Comparison of ENCODE assay signal across 24 cellular contexts in genomic region chr6:158461954-158462353, GRCh38.
"Had no signal": no experiment of that assay in that cellular context is flagged by ENCODE, and none has a peak within 500 bp of the region (broad histone marks: within the 10 kb centered on the region; RNA-seq: fewer than 3 reads in every experiment).

No MANE protein-coding gene starts in this region.

- H3K9me3 Mint-ChIP-seq: activated B cell treated with CpG ODN at 0.5 μM for 24 hours; activated CD4-positive, alpha-beta memory T cell treated with anti-CD3 and anti-CD28 coated beads, Interleukin-2, amount 10 ng/mL, durations not matched to agents 7 days and 5 days; activated CD4-positive, alpha-beta T cell treated with anti-CD3 and anti-CD28 coated beads, Interleukin-2, amount 10 ng/mL, durations not matched to agents 7 days and 5 days; activated naive CD4-positive, alpha-beta T cell treated with anti-CD3 and anti-CD28 coated beads, Interleukin-2, amount 10 ng/mL, durations not matched to agents 7 days and 5 days; activated naive CD8-positive, alpha-beta T cell treated with anti-CD3 and anti-CD28 coated beads for 36 hours; activated T-helper 2 cell treated with anti-CD3 and anti-CD28 coated beads, Interferon-gamma antibody, Interleukin-2, Interleukin-4, amounts not matched to agents 10 μg/mL and 5 μg/mL and 100 μg/mL, durations not matched to agents 14 hours and 24 hours and 36 hours; IgD-negative memory B cell; T-helper 1 cell treated with Interleukin-12 subunit alpha and Interleukin-12 subunit beta and Interleukin-4 antibody, amounts not matched to agents 30 μg/mL and 1 μg/mL, for 36 hours had no signal

- H3K27ac Mint-ChIP-seq: activated B cell treated with CpG ODN at 0.5 μM for 24 hours; activated CD4-positive, alpha-beta memory T cell treated with anti-CD3 and anti-CD28 coated beads, Interleukin-2, amount 10 ng/mL, durations not matched to agents 7 days and 5 days; activated CD4-positive, alpha-beta T cell treated with anti-CD3 and anti-CD28 coated beads, Interleukin-2, amount 10 ng/mL, durations not matched to agents 7 days and 5 days; activated naive CD4-positive, alpha-beta T cell treated with anti-CD3 and anti-CD28 coated beads, Interleukin-2, amount 10 ng/mL, durations not matched to agents 7 days and 5 days; activated naive CD8-positive, alpha-beta T cell treated with anti-CD3 and anti-CD28 coated beads for 36 hours; activated T-helper 2 cell treated with anti-CD3 and anti-CD28 coated beads, Interferon-gamma antibody, Interleukin-2, Interleukin-4, amounts not matched to agents 10 μg/mL and 5 μg/mL and 100 μg/mL, durations not matched to agents 14 hours and 24 hours and 36 hours; IgD-negative memory B cell; T-helper 1 cell treated with Interleukin-12 subunit alpha and Interleukin-12 subunit beta and Interleukin-4 antibody, amounts not matched to agents 30 μg/mL and 1 μg/mL, for 36 hours had no signal

- H3K4me3 Mint-ChIP-seq: activated B cell treated with CpG ODN at 0.5 μM for 24 hours; activated CD4-positive, alpha-beta memory T cell treated with anti-CD3 and anti-CD28 coated beads, Interleukin-2, amount 10 ng/mL, durations not matched to agents 7 days and 5 days; activated CD4-positive, alpha-beta T cell treated with anti-CD3 and anti-CD28 coated beads, Interleukin-2, amount 10 ng/mL, durations not matched to agents 7 days and 5 days; activated naive CD4-positive, alpha-beta T cell treated with anti-CD3 and anti-CD28 coated beads, Interleukin-2, amount 10 ng/mL, durations not matched to agents 7 days and 5 days; activated naive CD8-positive, alpha-beta T cell treated with anti-CD3 and anti-CD28 coated beads for 36 hours; IgD-negative memory B cell; T-helper 1 cell treated with Interleukin-12 subunit alpha and Interleukin-12 subunit beta and Interleukin-4 antibody, amounts not matched to agents 30 μg/mL and 1 μg/mL, for 36 hours had no signal

- FAIRE-seq: RCC 7860 had no signal

- H3K4me1 Mint-ChIP-seq: activated B cell treated with CpG ODN at 0.5 μM for 24 hours, IgD-negative memory B cell had no signal

- H3K9me3 ChIP-seq: adrenal gland, breast epithelium had no signal

- H3K27me3 Mint-ChIP-seq: activated B cell treated with CpG ODN at 0.5 μM for 24 hours; activated CD4-positive, alpha-beta memory T cell treated with anti-CD3 and anti-CD28 coated beads, Interleukin-2, amount 10 ng/mL, durations not matched to agents 7 days and 5 days; activated CD4-positive, alpha-beta T cell treated with anti-CD3 and anti-CD28 coated beads, Interleukin-2, amount 10 ng/mL, durations not matched to agents 7 days and 5 days; activated naive CD4-positive, alpha-beta T cell treated with anti-CD3 and anti-CD28 coated beads, Interleukin-2, amount 10 ng/mL, durations not matched to agents 7 days and 5 days; activated naive CD8-positive, alpha-beta T cell treated with anti-CD3 and anti-CD28 coated beads for 36 hours; IgD-negative memory B cell had no signal

- DNase-seq: activated B cell treated with CpG ODN at 0.5 μM for 24 hours; activated CD4-positive, alpha-beta memory T cell treated with anti-CD3 and anti-CD28 coated beads, Interleukin-2, amount 10 ng/mL, durations not matched to agents 7 days and 5 days; activated CD4-positive, alpha-beta T cell treated with anti-CD3 and anti-CD28 coated beads for 1 hour; activated CD4-positive, alpha-beta T cell treated with anti-CD3 and anti-CD28 coated beads, Interleukin-2, amount 10 ng/mL, durations not matched to agents 7 days and 5 days; activated gamma-delta T cell treated with Interleukin-2 at 50 U/mL for 16 hours; activated naive CD4-positive, alpha-beta T cell treated with anti-CD3 and anti-CD28 coated beads, Interleukin-2, amount 10 ng/mL, durations not matched to agents 7 days and 5 days; activated naive CD8-positive, alpha-beta T cell treated with anti-CD3 and anti-CD28 coated beads for 36 hours; activated T-cell treated with anti-CD3 and anti-CD28 coated beads for 4 hours; activated T-cell treated with anti-CD3 and anti-CD28 coated beads, Interleukin-2, amount 50 U/mL, for 48 hours; adrenal gland; aorta; NCI-H1092 treated with DMSO at 0.1 percent for 48 hours; NCI-H1417 treated with DMSO at 0.1 percent for 48 hours; NCI-H1694 treated with DMSO at 0.1 percent for 48 hours; NCI-H2029 treated with DMSO at 0.1 percent for 48 hours; NCI-H446; NCI-H524; SHP77 treated with DMSO at 0.1 percent for 48 hours; T-helper 9 cell had no signal
